ENCODE assay signal across 29 cellular contexts in genomic region chr20:1321654-1321939, GRCh38. TPM values are rescaled to one million over a fixed set of nuclear protein-coding genes. Genes with fewer than 3 reads are reported as not detected.
DNase-seq lines count a peak whose midpoint lies in the region; ATAC-seq, FAIRE-seq and TF ChIP-seq lines count a peak whose summit lies in the region.
"Had no signal": no experiment of that assay in that cellular context is flagged by ENCODE, and none has a peak within 500 bp of the region (broad histone marks: within the 10 kb centered on the region; RNA-seq: fewer than 3 reads in every experiment).

No MANE protein-coding gene starts in this region.

- no peaks in the 10 kb centered on the region for H3K9me3 Mint-ChIP-seq in activated naive CD4-positive, alpha-beta T cell treated with anti-CD3 and anti-CD28 coated beads for 36 hours
- H3K9me3 Mint-ChIP-seq in astrocyte (ENCODE audit: unreplicated experiment) = no peaks in the 10 kb centered on the region
- peaks cover 0 to 3% of the 10 kb centered on the region in 2 donors for H3K9me3 Mint-ChIP-seq in stimulated activated naive B cell treated with anti-CD40 and anti-IgM and Interleukin-4, amounts not matched to agents 10 μg/mL and 1 μg/mL and 100 μg/mL, for 72 hours
- H3K9me3 Mint-ChIP-seq: activated naive CD4-positive, alpha-beta T cell treated with anti-CD3 and anti-CD28 coated beads, Interleukin-2, amount 50 U/mL, for 72 hours; CD4-positive, alpha-beta T cell; stimulated activated naive CD8-positive, alpha-beta T cell treated with anti-CD3 and anti-CD28 coated beads, Interleukin-15, amount 100 ng/mL, for 72 hours; type B pancreatic cell had no signal

- peak overlapping the region; percentile 26 for H3K27ac Mint-ChIP-seq in activated naive CD4-positive, alpha-beta T cell treated with anti-CD3 and anti-CD28 coated beads for 36 hours
- H3K27ac Mint-ChIP-seq in astrocyte (ENCODE audit: unreplicated experiment) = no peak overlapping the region
- H3K27ac Mint-ChIP-seq in stimulated activated naive B cell treated with anti-CD40 and anti-IgM and Interleukin-4, amounts not matched to agents 10 μg/mL and 1 μg/mL and 100 μg/mL, for 72 hours = peak overlapping the region; percentile 80
- H3K27ac Mint-ChIP-seq: activated CD8-positive, alpha-beta memory T cell treated with anti-CD3 and anti-CD28 coated beads, Interleukin-2, amount 10 ng/mL, durations not matched to agents 7 days and 5 days; activated naive CD4-positive, alpha-beta T cell treated with anti-CD3 and anti-CD28 coated beads, Interleukin-2, amount 50 U/mL, for 72 hours; CD4-positive, alpha-beta T cell; T-helper 2 cell treated with Interferon-gamma antibody and Interleukin-4, amounts not matched to agents 5 μg/mL and 100 μg/mL, for 36 hours; type B pancreatic cell had no signal

- H3K27me3 Mint-ChIP-seq in activated naive CD4-positive, alpha-beta T cell treated with anti-CD3 and anti-CD28 coated beads for 36 hours (ENCODE audit: low read depth) = no peaks in the 10 kb centered on the region
- peaks cover 15% of the 10 kb centered on the region for H3K27me3 Mint-ChIP-seq in astrocyte (ENCODE audit: low read depth, unreplicated experiment)
- peaks cover 0 to 4% of the 10 kb centered on the region in 2 donors for H3K27me3 Mint-ChIP-seq in stimulated activated naive B cell treated with anti-CD40 and anti-IgM and Interleukin-4, amounts not matched to agents 10 μg/mL and 1 μg/mL and 100 μg/mL, for 72 hours
- H3K27me3 Mint-ChIP-seq: activated CD8-positive, alpha-beta memory T cell treated with anti-CD3 and anti-CD28 coated beads, Interleukin-2, amount 10 ng/mL, durations not matched to agents 7 days and 5 days; CD4-positive, alpha-beta T cell; stimulated activated naive CD8-positive, alpha-beta T cell treated with anti-CD3 and anti-CD28 coated beads, Interleukin-15, amount 100 ng/mL, for 72 hours had no signal

- no peak overlapping the region for H2BK120ac ChIP-seq in mesenchymal stem cell (ENCODE audit: low read depth, low read length)

- H4K8ac ChIP-seq in mesenchymal stem cell (ENCODE audit: low read length) = peak overlapping the region; percentile 29

- peak overlapping the region; percentile 15 to 89 for H2BK12ac ChIP-seq in mesenchymal stem cell (ENCODE audit: low read length in 2 of 2)

- H3K9ac ChIP-seq in astrocyte (ENCODE audit: low read length) (no peak overlapping the region), mesenchymal stem cell (ENCODE audit: low read length) (no peak overlapping the region)

- H3K4me1 ChIP-seq in astrocyte (ENCODE audit: insufficient read depth, low read length) (peaks cover 39% of the 10 kb centered on the region), mesenchymal stem cell (ENCODE audit: control insufficient read depth, insufficient read depth, low read depth, low read length) (peaks cover 11% of the 10 kb centered on the region), foreskin keratinocyte (peaks cover 16% of the 10 kb centered on the region)

- peak overlapping the region; percentile 12 for H4K91ac ChIP-seq in mesenchymal stem cell (ENCODE audit: low read length)

- H3K4me2 ChIP-seq in astrocyte (ENCODE audit: low read length) (no peak overlapping the region), mesenchymal stem cell (ENCODE audit: low read length, poor library complexity, severe bottlenecking) (no peak overlapping the region)

- 82% methylated on average over 4 of the region's 4 CpGs for WGBS in mesenchymal stem cell

- peaks cover 2% of the 10 kb centered on the region for H3K79me1 ChIP-seq in mesenchymal stem cell (replicated peaks; ENCODE audit: low read length, poor library complexity, severe bottlenecking)

- no peak overlapping the region for H2AFZ ChIP-seq in astrocyte (ENCODE audit: low read depth, low read length)
- H2AFZ ChIP-seq in mesenchymal stem cell (ENCODE audit: low read depth, low read length) = no peak overlapping the region

- no peak for ATAC-seq in stimulated activated naive B cell treated with anti-CD40 and anti-IgM and Interleukin-4, amounts not matched to agents 10 μg/mL and 1 μg/mL and 100 μg/mL, for 72 hours (replicated peaks)
- no peak for ATAC-seq in foreskin keratinocyte
- ATAC-seq in GM19324 (IDR thresholded peaks at IDR 0.05; ENCODE audit: low FRiP score, unreplicated experiment) = no peak
- ATAC-seq in HG03095 (IDR thresholded peaks at IDR 0.05; ENCODE audit: unreplicated experiment) = no peak
- ATAC-seq: activated CD8-positive, alpha-beta memory T cell treated with anti-CD3 and anti-CD28 coated beads, Interleukin-2, amount 10 ng/mL, durations not matched to agents 7 days and 5 days; activated naive CD4-positive, alpha-beta T cell treated with anti-CD3 and anti-CD28 coated beads, Interleukin-2, amount 50 U/mL, for 72 hours; stimulated activated naive CD8-positive, alpha-beta T cell treated with anti-CD3 and anti-CD28 coated beads, Interleukin-15, amount 100 ng/mL, for 72 hours had no signal

- H3K4ac ChIP-seq in mesenchymal stem cell (ENCODE audit: low read depth in 1 of 2, low read length in 2 of 2) = peak overlapping the region in 1 of 2 experiments; percentile 6

- no peak for DNase-seq in activated naive CD4-positive, alpha-beta T cell treated with anti-CD3 and anti-CD28 coated beads for 36 hours
- no peak for DNase-seq in activated naive CD4-positive, alpha-beta T cell treated with Interleukin-2 at 50 U/mL for 16 hours
- DNase-seq in astrocyte (ENCODE audit: low read depth) = no peak
- DNase-seq in mesenchymal stem cell = no peak
- DNase-seq in stimulated activated naive B cell treated with anti-CD40 and anti-IgM and Interleukin-4, amounts not matched to agents 10 μg/mL and 1 μg/mL and 100 μg/mL, for 72 hours = no peak
- no peak for DNase-seq in foreskin keratinocyte
- DNase-seq: activated CD4-positive, alpha-beta T cell treated with anti-CD3 and anti-CD28 coated beads, Interleukin-2, amount 50 U/mL, for 1 hour; activated CD8-positive, alpha-beta memory T cell treated with anti-CD3 and anti-CD28 coated beads, Interleukin-2, amount 10 ng/mL, durations not matched to agents 7 days and 5 days; anterior cingulate cortex; CD4-positive, alpha-beta T cell; central memory CD4-positive, alpha-beta T cell; DMS153; foreskin melanocyte; islet precursor cell; mammary epithelial cell; NCI-H1105; NCI-H2081; NCI-H345; NCI-H774; nucleus accumbens; retina; stimulated activated naive CD8-positive, alpha-beta T cell treated with anti-CD3 and anti-CD28 coated beads, Interleukin-15, amount 100 ng/mL, for 72 hours had no signal

- CTCF ChIA-PET in activated naive CD4-positive, alpha-beta T cell treated with anti-CD3 and anti-CD28 coated beads for 36 hours (lab: Charles Lee) = interaction anchor here (0.6 to 1.6 kb wide), 4 partner anchors 9 to 117 kb away, joined by 3 to 7 read pairs (median 6); no protein-coding TSS in a partner anchor

- no peak for FAIRE-seq in astrocyte (lab: Jason Lieb, UNC)
- FAIRE-seq: G401.6 had no signal

- TF ChIP-seq CTCF in astrocyte (IDR thresholded peaks at IDR 0.05; ENCODE audit: insufficient read depth, low read depth, low read length) (no peak), foreskin keratinocyte (conservative IDR thresholded peaks at IDR 0.05) (no peak)

- peaks cover 14% of the 10 kb centered on the region for H3K4me1 Mint-ChIP-seq in activated naive CD4-positive, alpha-beta T cell treated with anti-CD3 and anti-CD28 coated beads for 36 hours (ENCODE audit: low read depth)
- peaks cover 2% of the 10 kb centered on the region for H3K4me1 Mint-ChIP-seq in astrocyte (ENCODE audit: low read depth, unreplicated experiment)
- H3K4me1 Mint-ChIP-seq in stimulated activated naive B cell treated with anti-CD40 and anti-IgM and Interleukin-4, amounts not matched to agents 10 μg/mL and 1 μg/mL and 100 μg/mL, for 72 hours = peaks cover 9 to 13% of the 10 kb centered on the region in 2 donors

- H3K27ac ChIP-seq in astrocyte (ENCODE audit: low read depth, low read length) = no peak overlapping the region
- no peak overlapping the region for H3K27ac ChIP-seq in mesenchymal stem cell (ENCODE audit: low read length, poor library complexity, severe bottlenecking)
- H3K27ac ChIP-seq in foreskin keratinocyte = no peak overlapping the region
- H3K27ac ChIP-seq: 22Rv1 had no signal

- H3K14ac ChIP-seq in mesenchymal stem cell (ENCODE audit: low read length in 2 of 2) = no peak overlapping the region

- peak overlapping the region; percentile 29 for H2BK15ac ChIP-seq in mesenchymal stem cell (ENCODE audit: low read depth, poor library complexity, severe bottlenecking)

- no peaks in the 10 kb centered on the region for H3K36me3 ChIP-seq in astrocyte (ENCODE audit: insufficient read depth, low read length)
- H3K36me3 ChIP-seq in mesenchymal stem cell (ENCODE audit: control insufficient read depth in 1 of 2, insufficient read depth in 2 of 2, low read depth in 1 of 2, low read length in 2 of 2) = no peaks in the 10 kb centered on the region

- no peak overlapping the region for H2AK5ac ChIP-seq in mesenchymal stem cell (ENCODE audit: low read length, severe bottlenecking)

- peaks cover 15% of the 10 kb centered on the region for H3K79me2 ChIP-seq in astrocyte (ENCODE audit: insufficient read depth, low read length)

- H3K36me3 Mint-ChIP-seq in activated naive CD4-positive, alpha-beta T cell treated with anti-CD3 and anti-CD28 coated beads for 36 hours (ENCODE audit: low read depth) = no peaks in the 10 kb centered on the region
- no peaks in the 10 kb centered on the region for H3K36me3 Mint-ChIP-seq in astrocyte (ENCODE audit: low read depth, unreplicated experiment)
- H3K36me3 Mint-ChIP-seq in stimulated activated naive B cell treated with anti-CD40 and anti-IgM and Interleukin-4, amounts not matched to agents 10 μg/mL and 1 μg/mL and 100 μg/mL, for 72 hours = peaks cover 0 to 5% of the 10 kb centered on the region in 2 donors
- H3K36me3 Mint-ChIP-seq: activated naive CD4-positive, alpha-beta T cell treated with anti-CD3 and anti-CD28 coated beads, Interleukin-2, amount 50 U/mL, for 72 hours; type B pancreatic cell had no signal

- no peak overlapping the region for H3K23ac ChIP-seq in mesenchymal stem cell (ENCODE audit: low read length in 2 of 2)

- no peak overlapping the region for H2BK5ac ChIP-seq in mesenchymal stem cell (ENCODE audit: low read depth, low read length, poor library complexity, severe bottlenecking)

- H3K27me3 ChIP-seq in astrocyte (ENCODE audit: insufficient read depth, low read length) (no peaks in the 10 kb centered on the region), mesenchymal stem cell (ENCODE audit: control insufficient read depth in 1 of 2, insufficient read depth in 1 of 2, low read length in 2 of 2) (no peaks in the 10 kb centered on the region), foreskin keratinocyte (no peaks in the 10 kb centered on the region)

- H3K4me3 ChIP-seq in astrocyte (ENCODE audit: insufficient read depth, low read depth, low read length) = no peak overlapping the region
- H3K4me3 ChIP-seq in mesenchymal stem cell (ENCODE audit: insufficient read depth in 1 of 2, low read depth in 1 of 2, low read length in 2 of 2) = no peak overlapping the region

- H4K20me1 ChIP-seq in astrocyte (ENCODE audit: insufficient read depth, low read length) = peaks cover 7% of the 10 kb centered on the region

- intact Hi-C loops in activated naive CD4-positive, alpha-beta T cell treated with anti-CD3 and anti-CD28 coated beads for 36 hours (cut with micrococcal nuclease) = no loop called here

- peak overlapping the region; percentile 3 to 69 for H3K18ac ChIP-seq in mesenchymal stem cell (ENCODE audit: low read depth in 1 of 2, low read length in 2 of 2)

- no peaks in the 10 kb centered on the region for H3K9me3 ChIP-seq in astrocyte (ENCODE audit: insufficient read depth, low read depth, low read length)
- H3K9me3 ChIP-seq in mesenchymal stem cell (ENCODE audit: control insufficient read depth, low read length) = no peaks in the 10 kb centered on the region

- H3K4me3 Mint-ChIP-seq in activated naive CD4-positive, alpha-beta T cell treated with anti-CD3 and anti-CD28 coated beads for 36 hours = no peak overlapping the region
- H3K4me3 Mint-ChIP-seq in astrocyte (ENCODE audit: unreplicated experiment) = peak overlapping the region; percentile 50
- no peak overlapping the region for H3K4me3 Mint-ChIP-seq in stimulated activated naive B cell treated with anti-CD40 and anti-IgM and Interleukin-4, amounts not matched to agents 10 μg/mL and 1 μg/mL and 100 μg/mL, for 72 hours
- H3K4me3 Mint-ChIP-seq: activated CD8-positive, alpha-beta memory T cell treated with anti-CD3 and anti-CD28 coated beads, Interleukin-2, amount 10 ng/mL, durations not matched to agents 7 days and 5 days; CD4-positive, alpha-beta T cell; stimulated activated naive CD8-positive, alpha-beta T cell treated with anti-CD3 and anti-CD28 coated beads, Interleukin-15, amount 100 ng/mL, for 72 hours; T-helper 2 cell treated with Interferon-gamma antibody and Interleukin-4, amounts not matched to agents 5 μg/mL and 100 μg/mL, for 36 hours; type B pancreatic cell had no signal

RNA-seq across cellular contexts. Expression of gene SDCBP2, which starts 7.3 kb away (rescaled TPM):
- 1 to 10 TPM; 5.5 to 5.8 TPM for total RNA-seq in activated naive CD4-positive, alpha-beta T cell treated with anti-CD3 and anti-CD28 coated beads for 36 hours
- total RNA-seq in astrocyte (4.6 and 4.8 TPM in 2 replicates), foreskin keratinocyte (2.9 and 5.3 TPM in 2 replicates)
- polyA plus RNA-seq in mesenchymal stem cell (2013, experiment 1 of 2) = 1.6 TPM
- polyA plus RNA-seq in mesenchymal stem cell (2013, experiment 2 of 2) = 1.8 TPM
- 3.8 and 6.3 TPM in 2 replicates for polyA plus RNA-seq in foreskin keratinocyte

RNA-seq across cellular contexts. Expression of gene SNPH, which starts 55.5 kb away (rescaled TPM):
- 1 to 10 TPM; 6.7 to 7.3 TPM for total RNA-seq in activated naive CD4-positive, alpha-beta T cell treated with anti-CD3 and anti-CD28 coated beads for 36 hours
- total RNA-seq in astrocyte = 7.8 and 7.9 TPM in 2 replicates
- polyA plus RNA-seq in mesenchymal stem cell (2013, experiment 1 of 2) = 10.0 TPM
- 9.5 TPM for polyA plus RNA-seq in mesenchymal stem cell (2013, experiment 2 of 2)
- total RNA-seq in foreskin keratinocyte = 4.9 and 6.0 TPM in 2 replicates
- 2.7 and 3.0 TPM in 2 replicates for polyA plus RNA-seq in foreskin keratinocyte
